In the genomic region with DNA sequence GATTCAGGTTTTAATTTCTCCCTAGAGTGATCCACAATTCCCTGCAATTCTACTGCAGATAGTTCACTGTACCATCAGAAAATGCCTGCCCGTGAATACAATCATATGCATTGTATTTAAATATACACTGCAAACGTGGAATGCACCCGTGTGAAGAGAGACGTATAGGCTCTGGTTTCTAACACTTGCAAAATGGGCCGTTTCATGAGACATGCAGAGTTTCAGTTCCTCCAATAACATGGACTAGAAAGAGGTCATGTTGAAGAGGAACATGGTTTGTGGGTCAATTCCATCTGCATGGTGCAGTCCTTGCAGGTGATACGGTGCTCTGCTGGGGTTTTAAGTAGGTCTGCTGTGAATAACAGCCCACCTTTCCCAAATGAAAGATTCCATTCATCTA, we compare ENCODE assay signal across 16 cellular contexts.
A peak's percentile ranks its signal among the peaks of the same experiment; 100 is the strongest.
DNase-seq lines count a peak whose midpoint lies in the region; FAIRE-seq and TF ChIP-seq lines count a peak whose summit lies in the region.
"Had no signal": no experiment of that assay in that cellular context is flagged by ENCODE, and none has a peak within 500 bp of the region (broad histone marks: within the 10 kb centered on the region; RNA-seq: fewer than 3 reads in every experiment).

No MANE protein-coding gene starts in this region.

- peak overlapping the region; percentile 46 for H3K4me3 ChIP-seq in endocrine pancreas (ENCODE audit: control insufficient read depth, insufficient read depth, low read length)
- no peak overlapping the region for H3K4me3 ChIP-seq in breast epithelium
- H3K4me3 ChIP-seq: GM23338 had no signal

- no peaks in the 10 kb centered on the region for H3K27me3 ChIP-seq in endocrine pancreas (ENCODE audit: control insufficient read depth, insufficient read depth, low read length)
- H3K27me3 ChIP-seq in breast epithelium, result peaks cover 0 to 4% of the 10 kb centered on the region in 2 donors

- no peak for TF ChIP-seq CTCF in breast epithelium (IDR thresholded peaks at IDR 0.05)

- TF ChIP-seq POLR2A in GM12891 (IDR thresholded peaks at IDR 0.05; ENCODE audit: low read depth, low read length) (no peak), breast epithelium (IDR thresholded peaks at IDR 0.05) (no peak)

- H3K4me1 ChIP-seq in endocrine pancreas (ENCODE audit: control insufficient read depth, insufficient read depth, low read length), result peaks cover 33% of the 10 kb centered on the region
- H3K4me1 ChIP-seq in breast epithelium, result no peaks in the 10 kb centered on the region

- no peak for FAIRE-seq in GM12891 (lab: Jason Lieb, UNC)

- no peak overlapping the region for H3K27ac ChIP-seq in breast epithelium

- no peak overlapping the region for H3K9ac ChIP-seq in endocrine pancreas (ENCODE audit: control insufficient read depth, insufficient read depth, low read length)

- H3K9me3 ChIP-seq in endocrine pancreas (ENCODE audit: control insufficient read depth, low read length) (no peaks in the 10 kb centered on the region), breast epithelium (no peaks in the 10 kb centered on the region)

- H3K36me3 ChIP-seq in endocrine pancreas (ENCODE audit: control insufficient read depth, insufficient read depth, low read length), result no peaks in the 10 kb centered on the region
- no peaks in the 10 kb centered on the region for H3K36me3 ChIP-seq in breast epithelium

- intact Hi-C loops in breast epithelium (cut with DNase I; ENCODE audit: low total_unique reads), result no loop called here

- peak; percentile 17 for DNase-seq in COLO668 (lab: John Stamatoyannopoulos, UW; ENCODE audit: unreplicated experiment)
- no peak for DNase-seq in GM12891 (ENCODE audit: insufficient read length, low spot score)
- peak; percentile 67 for DNase-seq in NOMO-1 treated with DMSO at 0.1 percent for 48 hours (lab: John Stamatoyannopoulos, UW; ENCODE audit: unreplicated experiment)
- no peak for DNase-seq in SIG-M5 treated with dmso at 0.1 percent for 504 hours (lab: John Stamatoyannopoulos, UW; ENCODE audit: unreplicated experiment)
- no peak for DNase-seq in medulla oblongata (ENCODE audit: extremely low spot score)
- no peak for DNase-seq in breast epithelium (ENCODE audit: low spot score in 2 of 2)
- DNase-seq: C1 segment of cervical spinal cord; CD8-positive, alpha-beta memory T cell; DND-41; NCI-H1417 treated with DMSO at 0.1 percent for 48 hours; NCI-H2029; NCI-H345; SHP77 treated with DMSO at 0.1 percent for 48 hours; T-helper 17 cell had no signal

TF ChIP-seq in GM12891, 5 proteins besides CTCF, POLR2A, EP300 and RAD21:
- TF ChIP-seq POU2F2 (IDR thresholded peaks at IDR 0.05; ENCODE audit: low read depth, low read length) (no peak), SPI1 (IDR thresholded peaks at IDR 0.05; ENCODE audit: low read depth, low read length) (peak; percentile 93)
TF ChIP-seq in GM12891: peak in this region for 1.

Comparison
In these comparisons a context has a peak if more than half of its experiments do, and no peak if none do; other contexts are left out.
1. DNase-seq: peak in COLO668 (single experiment) and NOMO-1 treated with DMSO at 0.1 percent for 48 hours (single experiment); none in GM12891 (single experiment), SIG-M5 treated with dmso at 0.1 percent for 504 hours (single experiment), medulla oblongata (single experiment) and breast epithelium (0 of 2).